7 cellular contexts compared by ENCODE assay signal in the genomic region with DNA sequence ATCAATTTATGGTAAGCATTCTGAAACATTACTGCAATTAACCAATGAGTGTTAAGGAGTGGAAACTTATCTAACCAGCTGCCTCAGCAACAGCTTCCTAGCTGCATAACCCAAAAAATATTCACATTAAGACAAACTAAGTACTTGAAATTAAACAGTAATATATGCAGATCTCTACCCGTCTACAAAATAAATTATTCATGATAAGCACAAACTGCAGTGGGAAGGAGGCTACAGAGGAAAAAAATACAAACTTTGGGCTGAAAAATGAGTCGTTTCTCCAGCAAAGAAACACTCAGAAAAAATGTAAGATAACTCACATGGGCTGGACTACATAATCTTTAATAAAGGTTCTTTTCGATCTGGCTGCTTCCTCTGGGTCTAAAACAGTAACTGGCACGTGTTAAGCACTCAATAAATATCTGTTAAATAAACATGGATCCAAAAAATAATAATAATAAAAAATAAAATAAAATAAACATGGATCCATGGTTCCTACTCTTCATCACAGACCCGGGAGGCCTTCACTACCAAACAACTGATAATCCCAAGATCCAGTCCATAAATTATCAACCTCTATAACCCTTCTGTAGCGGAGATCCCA. TPM values are rescaled to one million over a fixed set of nuclear protein-coding genes. Genes with fewer than 3 reads are reported as not detected.
DNase-seq lines count a peak whose midpoint lies in the region; ATAC-seq and TF ChIP-seq lines count a peak whose summit lies in the region.

No MANE protein-coding gene starts in this region.

- peaks cover 4% of the 10 kb centered on the region for H3K36me3 Mint-ChIP-seq in activated CD4-positive, alpha-beta memory T cell treated with anti-CD3 and anti-CD28 coated beads for 36 hours
- peaks cover 25% of the 10 kb centered on the region for H3K36me3 Mint-ChIP-seq in stimulated activated effector memory CD8-positive, alpha-beta T cell treated with anti-CD3 and anti-CD28 coated beads, Interleukin-12 subunit alpha, Interleukin-12 subunit beta, amount 100 ng/mL, for 72 hours

- ATAC-seq in stimulated activated effector memory CD8-positive, alpha-beta T cell treated with anti-CD3 and anti-CD28 coated beads, Interleukin-12 subunit alpha, Interleukin-12 subunit beta, amount 100 ng/mL, for 72 hours, result no peak

- H3K4me3 ChIP-seq in HFF-Myc (replicated peaks; ENCODE audit: low read depth, low read length) (peak overlapping the region; percentile 74), iPS-11a (ENCODE audit: low read depth, low read length) (peak overlapping the region; percentile 91)

- H3K27me3 Mint-ChIP-seq in activated CD4-positive, alpha-beta memory T cell treated with anti-CD3 and anti-CD28 coated beads for 36 hours, result no peaks in the 10 kb centered on the region

- no peak overlapping the region for H3K27ac Mint-ChIP-seq in activated CD4-positive, alpha-beta memory T cell treated with anti-CD3 and anti-CD28 coated beads for 36 hours
- H3K27ac Mint-ChIP-seq in stimulated activated effector memory CD8-positive, alpha-beta T cell treated with anti-CD3 and anti-CD28 coated beads, Interleukin-12 subunit alpha, Interleukin-12 subunit beta, amount 100 ng/mL, for 72 hours, result peak overlapping the region; percentile 93

- peaks cover 31% of the 10 kb centered on the region for H3K4me1 Mint-ChIP-seq in activated CD4-positive, alpha-beta memory T cell treated with anti-CD3 and anti-CD28 coated beads for 36 hours (ENCODE audit: low read depth)
- peaks cover 44% of the 10 kb centered on the region for H3K4me1 Mint-ChIP-seq in stimulated activated effector memory CD8-positive, alpha-beta T cell treated with anti-CD3 and anti-CD28 coated beads, Interleukin-12 subunit alpha, Interleukin-12 subunit beta, amount 100 ng/mL, for 72 hours

- H3K9me3 Mint-ChIP-seq in activated CD4-positive, alpha-beta memory T cell treated with anti-CD3 and anti-CD28 coated beads for 36 hours, result no peaks in the 10 kb centered on the region
- H3K9me3 Mint-ChIP-seq in stimulated activated effector memory CD8-positive, alpha-beta T cell treated with anti-CD3 and anti-CD28 coated beads, Interleukin-12 subunit alpha, Interleukin-12 subunit beta, amount 100 ng/mL, for 72 hours, result no peaks in the 10 kb centered on the region

- no peak for DNase-seq in HFF-Myc (ENCODE audit: extremely low read depth, low read depth)
- no peak for DNase-seq in activated CD4-positive, alpha-beta memory T cell treated with anti-CD3 and anti-CD28 coated beads for 36 hours
- DNase-seq in stimulated activated effector memory CD8-positive, alpha-beta T cell treated with anti-CD3 and anti-CD28 coated beads, Interleukin-12 subunit alpha, Interleukin-12 subunit beta, amount 100 ng/mL, for 72 hours (ENCODE audit: low spot score in 2 of 2), result no peak
- no peak for DNase-seq in RPMI8226
- no peak for DNase-seq in stimulated activated CD8-positive, alpha-beta memory T cell treated with anti-CD3 and anti-CD28 coated beads, Interleukin-4, amount 100 ng/mL, for 48 hours
- DNase-seq in stimulated activated CD4-positive, alpha-beta T cell treated with anti-CD3 and anti-CD28 coated beads, Interleukin-12 subunit alpha, Interleukin-12 subunit beta, amount 100 ng/mL, for 4 hours, result no peak

- intact Hi-C loops in activated CD4-positive, alpha-beta memory T cell treated with anti-CD3 and anti-CD28 coated beads for 36 hours (cut with micrococcal nuclease), result loop anchor here (1.0 to 10.0 kb wide), 3 partner anchors 185 to 383 kb away; no protein-coding TSS in a partner anchor

- CTCF ChIA-PET in activated CD4-positive, alpha-beta memory T cell treated with anti-CD3 and anti-CD28 coated beads for 36 hours (lab: Charles Lee), result interaction anchor here (8.5 kb wide), 1 partner anchor 16 kb away, joined by 73 read pairs; no protein-coding TSS in a partner anchor

- H3K4me3 Mint-ChIP-seq in activated CD4-positive, alpha-beta memory T cell treated with anti-CD3 and anti-CD28 coated beads for 36 hours, result peak overlapping the region; percentile 99
- peak overlapping the region; percentile 96 for H3K4me3 Mint-ChIP-seq in stimulated activated effector memory CD8-positive, alpha-beta T cell treated with anti-CD3 and anti-CD28 coated beads, Interleukin-12 subunit alpha, Interleukin-12 subunit beta, amount 100 ng/mL, for 72 hours

- POLR2A ChIA-PET in activated CD4-positive, alpha-beta memory T cell treated with anti-CD3 and anti-CD28 coated beads for 36 hours (lab: Charles Lee), result interaction anchor here (3.4 kb wide), 1 partner anchor 31 kb away, joined by 17 read pairs; the partner anchor contains the start of gene DDX1

- TF ChIP-seq CTCF in HFF-Myc (IDR thresholded peaks at IDR 0.05; ENCODE audit: low read depth, low read length, missing control alignments), result no peak

RNA-seq across cellular contexts. Expression of gene NBAS, which starts 1.2 kb away (rescaled TPM):
- total RNA-seq in activated CD4-positive, alpha-beta memory T cell treated with anti-CD3 and anti-CD28 coated beads for 36 hours, result 10 to 100 TPM; 40.1 to 44.0 TPM

RNA-seq across cellular contexts. Expression of gene DDX1, which starts 31.8 kb away (rescaled TPM):
- 10 to 100 TPM; 79.7 to 81.1 TPM for total RNA-seq in activated CD4-positive, alpha-beta memory T cell treated with anti-CD3 and anti-CD28 coated beads for 36 hours
